Comparison of ENCODE assay signal across 18 cellular contexts in genomic region chr1:18539171-18539570, GRCh38. TPM values are rescaled to one million over a fixed set of nuclear protein-coding genes. Genes with fewer than 3 reads are reported as not detected.
A peak's percentile ranks its signal among the peaks of the same experiment; 100 is the strongest.
DNase-seq lines count a peak whose midpoint lies in the region; ATAC-seq and TF ChIP-seq lines count a peak whose summit lies in the region.
"Had no signal": no experiment of that assay in that cellular context is flagged by ENCODE, and none has a peak within 500 bp of the region (broad histone marks: within the 10 kb centered on the region; RNA-seq: fewer than 3 reads in every experiment).

No MANE protein-coding gene starts in this region.

- DNase-seq in activated CD8-positive, alpha-beta memory T cell treated with anti-CD3 and anti-CD28 coated beads for 24 hours: peak; percentile 15
- no peak for DNase-seq in activated CD8-positive, alpha-beta memory T cell treated with anti-CD3 and anti-CD28 coated beads, Interleukin-2, amount 50 U/mL, for 4 hours
- DNase-seq in OCI-LY7 (ENCODE audit: low spot score) (peak; percentile 18), left lobe of liver (ENCODE audit: low spot score) (peak; percentile 38), ureter (ENCODE audit: low spot score) (peak; percentile 41), T-helper 1 cell (no peak)
- DNase-seq in activated CD4-positive, alpha-beta T cell treated with anti-CD3 and anti-CD28 coated beads for 48 hours: no peak
- DNase-seq: effector memory CD8-positive, alpha-beta T cell; GDM1; heart left ventricle; mesendoderm; NCI-H524 treated with DMSO at 0.1 percent for 48 hours; SK-N-SH; testis had no signal

- H3K9me3 ChIP-seq in OCI-LY7 (ENCODE audit: low read length): no peaks in the 10 kb centered on the region
- H3K9me3 ChIP-seq: BLaER1, SK-N-SH, testis had no signal

- H3K27ac ChIP-seq in OCI-LY7 (ENCODE audit: low read depth, low read length, poor library complexity, severe bottlenecking): no peak overlapping the region
- H3K27ac ChIP-seq: BLaER1, heart left ventricle, testis had no signal

- BruUV-seq in OCI-LY7 (replicated peaks; lab: Mats Ljungman, UMichigan): no TSS peak

- intact Hi-C loops in OCI-LY7 (cut with micrococcal nuclease; ENCODE audit: unreplicated experiment): no loop called here

- no peaks in the 10 kb centered on the region for H4K20me1 ChIP-seq in OCI-LY7 (ENCODE audit: insufficient read depth, low read length)
- H4K20me1 ChIP-seq: BLaER1 had no signal

- TF ChIP-seq CTCF in OCI-LY7 (conservative IDR thresholded peaks at IDR 0.05; ENCODE audit: low read length): no peak

- no peak for ATAC-seq in left lobe of liver
- no peak for ATAC-seq in HG02623 (IDR thresholded peaks at IDR 0.05; ENCODE audit: unreplicated experiment)
- ATAC-seq: effector memory CD8-positive, alpha-beta T cell; heart left ventricle; natural killer cell treated with Interleukin-12 subunit alpha and Interleukin-12 subunit beta and Interleukin-15 and Interleukin-18, amount 100 ng/mL, for 72 hours had no signal

- no peak overlapping the region for H3K4me2 ChIP-seq in OCI-LY7 (ENCODE audit: low read length)
- H3K4me2 ChIP-seq: BLaER1, SK-N-SH had no signal

- no peak overlapping the region for H2AFZ ChIP-seq in OCI-LY7 (ENCODE audit: low read length)

- no peaks in the 10 kb centered on the region for H3K36me3 ChIP-seq in OCI-LY7 (ENCODE audit: insufficient read depth, low read length)
- H3K36me3 ChIP-seq: BLaER1, heart left ventricle had no signal

- CTCF ChIA-PET in OCI-LY7 (lab: Charles Lee; ENCODE audit: unreplicated experiment): no interaction called here

- peaks cover 20% of the 10 kb centered on the region for H3K4me1 ChIP-seq in OCI-LY7 (ENCODE audit: insufficient read depth, low read length, poor library complexity, severe bottlenecking)

- no peaks in the 10 kb centered on the region for H3K9me2 ChIP-seq in OCI-LY7 (ENCODE audit: insufficient read depth, low read length)
- H3K9me2 ChIP-seq: SK-N-SH had no signal

- no peaks in the 10 kb centered on the region for H3K79me2 ChIP-seq in OCI-LY7 (ENCODE audit: insufficient read depth, low read depth, low read length)

- POLR2A ChIA-PET in OCI-LY7 (lab: Charles Lee): interaction anchor here (0.6 kb wide), 1 partner anchor 11 kb away, joined by 3 read pairs; no protein-coding TSS in a partner anchor

- H3K4me3 ChIP-seq in OCI-LY7 (ENCODE audit: low read depth, low read length, poor library complexity, severe bottlenecking): no peak overlapping the region
- H3K4me3 ChIP-seq: BLaER1, heart left ventricle, testis had no signal

RNA-seq across cellular contexts. Expression of gene KLHDC7A, which starts 58.4 kb away (rescaled TPM):
- 2.6 and 3.5 TPM in 2 replicates for total RNA-seq in OCI-LY7 (2014; rRNA removed; shearing (Covaris generic))
- total RNA-seq in OCI-LY7 (2022) (0.59 and 0.91 TPM in 2 replicates), left lobe of liver (8.7 TPM), ureter (34.5 TPM)
- total RNA-seq: fibroblast of lung had no signal

Comparison
In these comparisons a context has a peak if more than half of its experiments do, and no peak if none do; other contexts are left out.
1. DNase-seq: peak in activated CD8-positive, alpha-beta memory T cell treated with anti-CD3 and anti-CD28 coated beads for 24 hours (single experiment), OCI-LY7 (single experiment), left lobe of liver (single experiment) and ureter (single experiment); none in activated CD8-positive, alpha-beta memory T cell treated with anti-CD3 and anti-CD28 coated beads, Interleukin-2, amount 50 U/mL, for 4 hours (single experiment), activated CD4-positive, alpha-beta T cell treated with anti-CD3 and anti-CD28 coated beads for 48 hours (single experiment) and T-helper 1 cell (0 of 5).